21 cellular contexts compared by ENCODE assay signal in the genomic region with DNA sequence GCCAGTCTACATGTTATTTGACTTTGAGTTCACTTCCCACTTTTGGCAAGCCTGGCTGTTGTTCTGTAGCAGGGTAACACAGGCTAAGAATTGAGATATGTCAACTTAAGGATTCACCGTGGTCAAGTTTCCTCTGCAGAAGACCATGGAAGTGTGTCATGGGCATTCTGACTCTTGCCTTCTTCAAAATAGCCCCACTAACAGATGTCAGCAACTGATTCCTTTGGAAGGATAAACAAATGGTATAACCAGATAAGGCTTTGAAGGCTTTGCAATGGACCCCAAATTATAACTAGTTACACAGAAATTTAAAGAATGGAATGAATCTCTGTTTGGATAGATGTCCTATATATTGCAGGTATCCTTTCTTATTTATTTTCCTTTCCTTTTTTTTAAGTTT.
"Had no signal": no experiment of that assay in that cellular context is flagged by ENCODE, and none has a peak within 500 bp of the region (broad histone marks: within the 10 kb centered on the region; RNA-seq: fewer than 3 reads in every experiment).

No MANE protein-coding gene starts in this region.

- H3K27me3 ChIP-seq: right atrium auricular region, testis had no signal

- FAIRE-seq: endothelial cell of umbilical vein, frontal cortex, keratinocyte had no signal

- H3K36me3 ChIP-seq: lower lobe of right lung, prostate gland, right atrium auricular region, tibial artery had no signal

- ATAC-seq: left ventricle myocardium superior; lower lobe of right lung; mucosa of descending colon; naive thymus-derived CD4-positive, alpha-beta T cell; sciatic nerve; stimulated activated memory B cell treated with anti-CD40 and anti-IgM and Interleukin-4, amounts not matched to agents 10 μg/mL and 1 μg/mL and 100 μg/mL, for 72 hours; stimulated activated naive CD8-positive, alpha-beta T cell treated with anti-CD3 and anti-CD28 coated beads, Interleukin-15, Interleukin-2, amounts not matched to agents 100 U/mL and 50 U/mL, for 24 hours had no signal

- H3K27ac ChIP-seq: coronary artery, lower lobe of right lung, prostate gland, right atrium auricular region, testis, tibial artery had no signal

- DNase-seq: dermis blood vessel endothelial cell; effector memory CD4-positive, alpha-beta T cell; left ventricle myocardium superior; lower lobe of right lung; mucosa of descending colon; naive thymus-derived CD4-positive, alpha-beta T cell; nucleus accumbens; stimulated activated CD4-positive, alpha-beta T cell treated with anti-CD3 and anti-CD28 coated beads, Interleukin-2, amount 100 ng/mL, for 24 hours; stimulated activated CD4-positive, alpha-beta T cell treated with anti-CD3 and anti-CD28 coated beads, Interleukin-4, amount 100 ng/mL, for 24 hours; stimulated activated naive CD8-positive, alpha-beta T cell treated with anti-CD3 and anti-CD28 coated beads, Interleukin-15, Interleukin-2, amounts not matched to agents 100 U/mL and 50 U/mL, for 24 hours; substantia nigra; testis; tibial artery had no signal

- H3K4me1 ChIP-seq: lower lobe of right lung, prostate gland, right atrium auricular region, testis, tibial artery had no signal

- H3K9me3 ChIP-seq: lower lobe of right lung, mucosa of descending colon, prostate gland, right atrium auricular region, testis, tibial artery had no signal

- H3K4me3 ChIP-seq: coronary artery, lower lobe of right lung, mucosa of descending colon, prostate gland, right atrium auricular region, testis, tibial artery had no signal
